ENCODE assay signal across 17 cellular contexts in genomic region chr20:60453388-60453787, GRCh38.
DNase-seq lines count a peak whose midpoint lies in the region; ATAC-seq lines count a peak whose summit lies in the region.
"Had no signal": no experiment of that assay in that cellular context is flagged by ENCODE, and none has a peak within 500 bp of the region (broad histone marks: within the 10 kb centered on the region; RNA-seq: fewer than 3 reads in every experiment).

No MANE protein-coding gene starts in this region.

- peak; percentile 19 for DNase-seq in COLO829 (ENCODE audit: low spot score)
- DNase-seq in SK-MEL-5 (ENCODE audit: low read depth, low spot score), result peak; percentile 50
- peak; percentile 74 for DNase-seq in foreskin melanocyte
- DNase-seq in sciatic nerve (ENCODE audit: low spot score), result no peak
- no peak for DNase-seq in DMS53 (lab: John Stamatoyannopoulos, UW)
- DNase-seq in HK-2 (ENCODE audit: unreplicated experiment), result no peak
- no peak for DNase-seq in T-helper 9 cell
- DNase-seq: 8988T; ACHN; BE2C; C1 segment of cervical spinal cord; CD4-positive, CD25-positive, alpha-beta regulatory T cell; CD8-positive, alpha-beta T cell; COR-L47; DMS 273 treated with DMSO at 0.1 percent for 48 hours; DMS153; GF-D8 had no signal

- peak; percentile 65 for ATAC-seq in sciatic nerve
- ATAC-seq: CD8-positive, alpha-beta T cell had no signal

- in situ Hi-C loops in SK-MEL-5 (cut with HindIII; ENCODE audit: low pct_unique_long_range_greater_than_20kb, low sequenced_read_pairs), result no loop called here

- intact Hi-C loops in sciatic nerve (cut with DNase I), result no loop called here

Comparison
In these comparisons a context has a peak if more than half of its experiments do, and no peak if none do; other contexts are left out.
1. DNase-seq: peak in COLO829 (single experiment), SK-MEL-5 (single experiment) and foreskin melanocyte (single experiment); none in sciatic nerve (single experiment), DMS53 (single experiment), HK-2 (single experiment) and T-helper 9 cell (single experiment).